Comparison of ENCODE assay signal across 11 cellular contexts in genomic region chr3:114902691-114903101, GRCh38.
A peak's percentile ranks its signal among the peaks of the same experiment; 100 is the strongest.
DNase-seq lines count a peak whose midpoint lies in the region; ATAC-seq lines count a peak whose summit lies in the region.
"Had no signal": no experiment of that assay in that cellular context is flagged by ENCODE, and none has a peak within 500 bp of the region (broad histone marks: within the 10 kb centered on the region; RNA-seq: fewer than 3 reads in every experiment).

No MANE protein-coding gene starts in this region.

- no peak for ATAC-seq in HG03442 (IDR thresholded peaks at IDR 0.05; ENCODE audit: unreplicated experiment)

- H3K27ac ChIP-seq in substantia nigra (ENCODE audit: low read depth, low read length, poor library complexity, severe bottlenecking) = peak overlapping the region; percentile 53

- DNase-seq in DMS153 (lab: John Stamatoyannopoulos, UW) (peak; percentile 31), DMS153 treated with DMSO at 0.1 percent for 48 hours (lab: John Stamatoyannopoulos, UW; ENCODE audit: unreplicated experiment) (no peak), NCI-H748 treated with DMSO at 0.1 percent for 48 hours (lab: John Stamatoyannopoulos, UW) (peak; percentile 26), iPS DF 4.7 (ENCODE audit: extremely low read depth, low spot score) (peak; percentile 30), substantia nigra (lab: John Stamatoyannopoulos, UW) (peak in 1 of 49 donors; percentile 10), NCI-H1694 treated with DMSO at 0.1 percent for 48 hours (lab: John Stamatoyannopoulos, UW) (no peak), HuH-7 (ENCODE audit: low spot score) (no peak)
- DNase-seq: activated naive CD4-positive, alpha-beta T cell treated with anti-CD3 and anti-CD28 coated beads, Interleukin-2, amount 10 ng/mL, durations not matched to agents 7 days and 5 days; NCI-H1436 treated with DMSO at 0.1 percent for 48 hours; stimulated activated CD8-positive, alpha-beta memory T cell treated with anti-CD3 and anti-CD28 coated beads, Interleukin-4, amount 100 ng/mL, for 48 hours had no signal

Comparison
In these comparisons a context has a peak if more than half of its experiments do, and no peak if none do; other contexts are left out.
1. DNase-seq: peak in DMS153 (single experiment), NCI-H748 treated with DMSO at 0.1 percent for 48 hours (single experiment) and iPS DF 4.7 (single experiment); none in DMS153 treated with DMSO at 0.1 percent for 48 hours (single experiment), NCI-H1694 treated with DMSO at 0.1 percent for 48 hours (single experiment) and HuH-7 (single experiment).